ENCODE assay signal across 15 cellular contexts in genomic region chrX:1178580-1179057, GRCh38. TPM values are rescaled to one million over a fixed set of nuclear protein-coding genes. Genes with fewer than 3 reads are reported as not detected.
DNase-seq lines count a peak whose midpoint lies in the region; ATAC-seq, FAIRE-seq and TF ChIP-seq lines count a peak whose summit lies in the region.
"Had no signal": no experiment of that assay in that cellular context is flagged by ENCODE, and none has a peak within 500 bp of the region (broad histone marks: within the 10 kb centered on the region; RNA-seq: fewer than 3 reads in every experiment).

No MANE protein-coding gene starts in this region.

- H3K27me3 Mint-ChIP-seq in astrocyte (ENCODE audit: low read depth, unreplicated experiment) = no peaks in the 10 kb centered on the region
- peaks cover 7% of the 10 kb centered on the region for H3K27me3 Mint-ChIP-seq in nephron (ENCODE audit: low read depth)

- H3K4me3 ChIP-seq in HUES64 (ENCODE audit: low read length) (no peak overlapping the region; the same call in 1 of the 2 replicates), astrocyte (ENCODE audit: insufficient read depth, low read depth, low read length) (no peak overlapping the region)
- H3K4me3 ChIP-seq: PC-9, right lobe of liver had no signal

- no peak for ATAC-seq in HG03442 (IDR thresholded peaks at IDR 0.05; ENCODE audit: unreplicated experiment)
- ATAC-seq: activated CD4-positive, CD25-positive, alpha-beta regulatory T cell treated with anti-CD3 and anti-CD28 coated beads, Interleukin-2, amount 50 U/mL, for 24 hours; right lobe of liver had no signal

- no peak for TF ChIP-seq CTCF in astrocyte (IDR thresholded peaks at IDR 0.05; ENCODE audit: insufficient read depth, low read depth, low read length)
- no peak for TF ChIP-seq CTCF in nephron (IDR thresholded peaks at IDR 0.05; ENCODE audit: unreplicated experiment in 3 of 3)

- H3K27ac Mint-ChIP-seq in astrocyte (ENCODE audit: unreplicated experiment) (no peak overlapping the region), nephron (no peak overlapping the region)

- H3K27ac ChIP-seq in HUES64 (ENCODE audit: low read depth, low read length) (peak overlapping the region; percentile 16; the same call in 1 of the 2 replicates), astrocyte (ENCODE audit: low read depth, low read length) (no peak overlapping the region)
- H3K27ac ChIP-seq: PC-9, right lobe of liver had no signal

- no peaks in the 10 kb centered on the region for H3K9me3 ChIP-seq in HUES64 (ENCODE audit: insufficient read depth, low read depth, low read length)
- H3K9me3 ChIP-seq in astrocyte (ENCODE audit: insufficient read depth, low read depth, low read length) = no peaks in the 10 kb centered on the region
- H3K9me3 ChIP-seq: right lobe of liver had no signal

- H3K27me3 ChIP-seq in HUES64 (ENCODE audit: insufficient read depth, low read length) = no peaks in the 10 kb centered on the region; the same call in 1 of the 2 replicates
- no peaks in the 10 kb centered on the region for H3K27me3 ChIP-seq in astrocyte (ENCODE audit: insufficient read depth, low read length)
- H3K27me3 ChIP-seq: right lobe of liver had no signal

- H3K36me3 ChIP-seq in HUES64 (ENCODE audit: insufficient read depth, low read length) (no peaks in the 10 kb centered on the region), astrocyte (ENCODE audit: insufficient read depth, low read length) (no peaks in the 10 kb centered on the region)
- H3K36me3 ChIP-seq: right lobe of liver had no signal

- H2AFZ ChIP-seq in astrocyte (ENCODE audit: low read depth, low read length) = peak overlapping the region; percentile 58
- H2AFZ ChIP-seq: PC-9 had no signal

- H3K4me1 ChIP-seq in HUES64 (ENCODE audit: insufficient read depth, low read length) (peaks cover 10% of the 10 kb centered on the region), astrocyte (ENCODE audit: insufficient read depth, low read length) (no peaks in the 10 kb centered on the region)
- H3K4me1 ChIP-seq: right lobe of liver had no signal

- DNase-seq in NCI-H82 (lab: John Stamatoyannopoulos, UW) = peak; percentile 8
- no peak for DNase-seq in NCI-H82 treated with DMSO at 0.1 percent for 48 hours (lab: John Stamatoyannopoulos, UW; ENCODE audit: unreplicated experiment)
- DNase-seq in astrocyte (ENCODE audit: low read depth) = no peak
- no peak for DNase-seq in NCI-H510A (lab: John Stamatoyannopoulos, UW)
- no peak for DNase-seq in NCI-H128 (lab: John Stamatoyannopoulos, UW; ENCODE audit: unreplicated experiment)
- DNase-seq: NCI-H1105 treated with DMSO at 0.1 percent for 48 hours, PC-9 had no signal

- H4K20me1 ChIP-seq in astrocyte (ENCODE audit: insufficient read depth, low read length) = no peaks in the 10 kb centered on the region

- H3K4me2 ChIP-seq in astrocyte (ENCODE audit: low read length) = peak overlapping the region; percentile 52
- H3K4me2 ChIP-seq: PC-9 had no signal

- H3K79me2 ChIP-seq in astrocyte (ENCODE audit: insufficient read depth, low read length) = no peaks in the 10 kb centered on the region

- no peak overlapping the region for H3K4me3 Mint-ChIP-seq in astrocyte (ENCODE audit: unreplicated experiment)
- H3K4me3 Mint-ChIP-seq in nephron = peak overlapping the region in 2 of 3 experiments; percentile 14 to 16

- 49% methylated on average over 20 of the region's 20 CpGs for WGBS in HUES64

- H3K9ac ChIP-seq in HUES64 (ENCODE audit: low read depth, low read length) (no peak overlapping the region), astrocyte (ENCODE audit: low read length) (no peak overlapping the region)

- no peaks in the 10 kb centered on the region for H3K36me3 Mint-ChIP-seq in astrocyte (ENCODE audit: low read depth, unreplicated experiment)
- no peaks in the 10 kb centered on the region for H3K36me3 Mint-ChIP-seq in nephron (ENCODE audit: low read depth)

- H3K9me3 Mint-ChIP-seq in astrocyte (ENCODE audit: unreplicated experiment) = peaks cover 8% of the 10 kb centered on the region
- no peaks in the 10 kb centered on the region for H3K9me3 Mint-ChIP-seq in nephron

- FAIRE-seq in astrocyte (lab: Jason Lieb, UNC) = no peak

- H3K4me1 Mint-ChIP-seq in astrocyte (ENCODE audit: low read depth, unreplicated experiment) = no peaks in the 10 kb centered on the region
- no peaks in the 10 kb centered on the region for H3K4me1 Mint-ChIP-seq in nephron

RNA-seq across cellular contexts. Expression of gene CRLF2, which starts 33.8 kb away (rescaled TPM):
- polyA plus RNA-seq in HUES64 (2013, experiment 1 of 2) = not detected
- not detected for polyA plus RNA-seq in HUES64 (2013, experiment 2 of 2)
- not detected in 2 replicates for total RNA-seq in astrocyte
- total RNA-seq: fibroblast of lung had no signal
- polyA plus RNA-seq: AG04450, fibroblast of lung, liver had no signal
